Comparison of ENCODE assay signal across 34 cellular contexts in the genomic region with DNA sequence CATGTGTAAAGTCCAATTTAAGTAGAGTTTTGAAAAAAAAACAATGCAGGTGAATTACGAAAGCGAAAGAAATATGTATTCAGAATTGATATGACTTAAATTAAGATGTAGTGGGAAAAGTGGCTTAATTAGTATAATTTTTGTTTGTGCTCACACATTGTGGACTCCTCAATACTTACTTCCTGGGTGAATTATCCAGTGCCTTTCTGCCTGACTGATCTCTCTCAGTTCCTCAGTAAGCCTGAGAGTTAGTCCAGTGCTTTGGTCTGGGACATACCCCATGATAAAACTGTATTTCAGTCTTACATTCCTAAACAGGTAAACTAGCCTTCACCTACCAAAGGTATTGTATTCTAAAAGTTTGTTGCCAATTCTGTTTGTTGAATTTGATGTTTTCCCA. TPM values are rescaled to one million over a fixed set of nuclear protein-coding genes. Genes with fewer than 3 reads are reported as not detected.
DNase-seq lines count a peak whose midpoint lies in the region; ATAC-seq, FAIRE-seq and TF ChIP-seq lines count a peak whose summit lies in the region.
"Had no signal": no experiment of that assay in that cellular context is flagged by ENCODE, and none has a peak within 500 bp of the region (broad histone marks: within the 10 kb centered on the region; RNA-seq: fewer than 3 reads in every experiment).

No MANE protein-coding gene starts in this region.

- H3K4me1 Mint-ChIP-seq in activated CD4-positive, alpha-beta T cell treated with anti-CD3 and anti-CD28 coated beads, Interleukin-2, amount 10 ng/mL, durations not matched to agents 7 days and 5 days: peaks cover 44% of the 10 kb centered on the region
- peaks cover 46% of the 10 kb centered on the region for H3K4me1 Mint-ChIP-seq in activated naive CD8-positive, alpha-beta T cell treated with anti-CD3 and anti-CD28 coated beads, Interleukin-2, amount 50 U/mL, for 24 hours
- H3K4me1 Mint-ChIP-seq in nephron progenitor cell: no peaks in the 10 kb centered on the region
- H3K4me1 Mint-ChIP-seq: GM23338 had no signal

- H3K9me3 Mint-ChIP-seq in activated CD4-positive, alpha-beta T cell treated with anti-CD3 and anti-CD28 coated beads, Interleukin-2, amount 10 ng/mL, durations not matched to agents 7 days and 5 days: peaks cover 7% of the 10 kb centered on the region
- no peaks in the 10 kb centered on the region for H3K9me3 Mint-ChIP-seq in activated naive CD8-positive, alpha-beta T cell treated with anti-CD3 and anti-CD28 coated beads, Interleukin-2, amount 50 U/mL, for 24 hours
- peaks cover 56% of the 10 kb centered on the region for H3K9me3 Mint-ChIP-seq in nephron progenitor cell
- H3K9me3 Mint-ChIP-seq: GM23338 had no signal

- TF ChIP-seq RAD21 in A549 (conservative IDR thresholded peaks at IDR 0.05 in 1 of 2, IDR thresholded peaks at IDR 0.05 in 1 of 2): no peak

- H3K27ac ChIP-seq in A549: no peak overlapping the region
- no peak overlapping the region for H3K27ac ChIP-seq in testis
- H3K27ac ChIP-seq: coronary artery, epithelial cell of prostate, hepatocyte, lower lobe of right lung, PC-9 had no signal

- H3K4me3 ChIP-seq in A549 (no peak overlapping the region), testis (no peak overlapping the region)
- H3K4me3 ChIP-seq: coronary artery, GM23338, hepatocyte, lower lobe of right lung, PC-9 had no signal

- no peak overlapping the region for H3K4me3 Mint-ChIP-seq in activated CD4-positive, alpha-beta T cell treated with anti-CD3 and anti-CD28 coated beads, Interleukin-2, amount 10 ng/mL, durations not matched to agents 7 days and 5 days
- H3K4me3 Mint-ChIP-seq in activated naive CD8-positive, alpha-beta T cell treated with anti-CD3 and anti-CD28 coated beads, Interleukin-2, amount 50 U/mL, for 24 hours: peak overlapping the region; percentile 75
- H3K4me3 Mint-ChIP-seq in nephron progenitor cell: no peak overlapping the region
- H3K4me3 Mint-ChIP-seq: GM23338; stimulated activated naive B cell treated with anti-CD40 and anti-IgM and Interleukin-4, amounts not matched to agents 10 μg/mL and 1 μg/mL and 100 μg/mL, for 72 hours had no signal

- no peak for ATAC-seq in A549
- ATAC-seq in HG02610 (IDR thresholded peaks at IDR 0.05; ENCODE audit: unreplicated experiment): peak; percentile 43
- peak; percentile 51 for ATAC-seq in activated naive CD8-positive, alpha-beta T cell treated with anti-CD3 and anti-CD28 coated beads, Interleukin-2, amount 50 U/mL, for 24 hours
- ATAC-seq: GM23338; lower lobe of right lung; naive thymus-derived CD8-positive, alpha-beta T cell had no signal

- intact Hi-C loops in testis (cut with DNase I; ENCODE audit: low total_unique reads): no loop called here

- peaks cover 28% of the 10 kb centered on the region for H3K36me3 Mint-ChIP-seq in activated CD4-positive, alpha-beta T cell treated with anti-CD3 and anti-CD28 coated beads, Interleukin-2, amount 10 ng/mL, durations not matched to agents 7 days and 5 days (ENCODE audit: low read depth)
- H3K36me3 Mint-ChIP-seq in activated naive CD8-positive, alpha-beta T cell treated with anti-CD3 and anti-CD28 coated beads, Interleukin-2, amount 50 U/mL, for 24 hours (ENCODE audit: low read depth): peaks cover 3% of the 10 kb centered on the region
- peaks cover 7% of the 10 kb centered on the region for H3K36me3 Mint-ChIP-seq in nephron progenitor cell (ENCODE audit: low read depth)

- CTCF ChIA-PET in activated CD4-positive, alpha-beta T cell treated with anti-CD3 and anti-CD28 coated beads, Interleukin-2, amount 10 ng/mL, durations not matched to agents 7 days and 5 days (lab: Charles Lee): no interaction called here
- CTCF ChIA-PET in A549 (lab: Yijun Ruan, JAX): no interaction called here

- no peaks in the 10 kb centered on the region for H3K27me3 Mint-ChIP-seq in activated CD4-positive, alpha-beta T cell treated with anti-CD3 and anti-CD28 coated beads, Interleukin-2, amount 10 ng/mL, durations not matched to agents 7 days and 5 days
- no peaks in the 10 kb centered on the region for H3K27me3 Mint-ChIP-seq in activated naive CD8-positive, alpha-beta T cell treated with anti-CD3 and anti-CD28 coated beads, Interleukin-2, amount 50 U/mL, for 24 hours
- H3K27me3 Mint-ChIP-seq in nephron progenitor cell (ENCODE audit: low read depth, poor library complexity): no peaks in the 10 kb centered on the region
- H3K27me3 Mint-ChIP-seq: CD4-positive, CD25-positive, alpha-beta regulatory T cell; naive thymus-derived CD8-positive, alpha-beta T cell; stimulated activated naive B cell treated with anti-CD40 and anti-IgM and Interleukin-4, amounts not matched to agents 10 μg/mL and 1 μg/mL and 100 μg/mL, for 72 hours had no signal

- POLR2A ChIA-PET in activated CD4-positive, alpha-beta T cell treated with anti-CD3 and anti-CD28 coated beads, Interleukin-2, amount 10 ng/mL, durations not matched to agents 7 days and 5 days (lab: Charles Lee): no interaction called here
- POLR2A ChIA-PET in A549 (lab: Yijun Ruan, JAX): no interaction called here

- H3K27me3 ChIP-seq in testis: no peaks in the 10 kb centered on the region
- H3K27me3 ChIP-seq: hepatocyte had no signal

- TF ChIP-seq CTCF in A549 (IDR thresholded peaks at IDR 0.05) (no peak), testis (IDR thresholded peaks at IDR 0.05) (no peak), nephron progenitor cell (IDR thresholded peaks at IDR 0.05) (no peak)

- no peak for DNase-seq in activated CD4-positive, alpha-beta T cell treated with anti-CD3 and anti-CD28 coated beads, Interleukin-2, amount 10 ng/mL, durations not matched to agents 7 days and 5 days
- no peak for DNase-seq in activated CD4-positive, alpha-beta T cell treated with anti-CD3 and anti-CD28 coated beads, Interleukin-2, amount 50 U/mL, for 48 hours
- DNase-seq in A549 (ENCODE audit: low read depth in 1 of 2, low spot score in 1 of 2) (no peak), testis (no peak), nephron progenitor cell (no peak)
- no peak for DNase-seq in activated naive CD8-positive, alpha-beta T cell treated with anti-CD3 and anti-CD28 coated beads, Interleukin-2, amount 50 U/mL, for 24 hours
- DNase-seq in stimulated activated CD4-positive, alpha-beta T cell treated with anti-CD3 and anti-CD28 coated beads, Interleukin-15, amount 100 ng/mL, for 24 hours: no peak
- DNase-seq: activated CD4-positive, alpha-beta T cell treated with anti-CD3 and anti-CD28 coated beads for 48 hours; AML-193; caudate nucleus; CD4-positive, CD25-positive, alpha-beta regulatory T cell; DND-41; effector memory CD4-positive, alpha-beta T cell; GF-D8; lower lobe of right lung; midbrain; naive thymus-derived CD8-positive, alpha-beta T cell; NCI-H146; NCI-H226; NCI-H69; PC-9; SK-N-SH; stimulated activated naive B cell treated with anti-CD40 and anti-IgM and Interleukin-4, amounts not matched to agents 10 μg/mL and 1 μg/mL and 100 μg/mL, for 72 hours had no signal

- H3K9me3 ChIP-seq in A549 (0 out of 3 replicates have a peak, but pooled peaks cover 5% of the 10 kb centered on the region), testis (no peaks in the 10 kb centered on the region)
- H3K9me3 ChIP-seq: lower lobe of right lung, SK-N-SH had no signal

- H3K36me3 ChIP-seq in testis (ENCODE audit: low read depth, missing control alignments): no peaks in the 10 kb centered on the region
- H3K36me3 ChIP-seq: lower lobe of right lung had no signal

- TF ChIP-seq POLR2A in A549 (IDR thresholded peaks at IDR 0.05; ENCODE audit: low read length): no peak
- no peak for TF ChIP-seq POLR2A in testis (IDR thresholded peaks at IDR 0.05)

- H3K4me2 ChIP-seq in A549: no peak overlapping the region
- H3K4me2 ChIP-seq: GM23338, hepatocyte, PC-9, SK-N-SH had no signal

- 94% methylated on average over 2 of the region's 2 CpGs for WGBS in A549 (ENCODE audit: missing lambda C conversion rate)
- WGBS in testis, 2 donors: 98 to 100% methylated on average over 2 of the region's 2 CpGs

- peak overlapping the region; percentile 76 for H3K27ac Mint-ChIP-seq in activated CD4-positive, alpha-beta T cell treated with anti-CD3 and anti-CD28 coated beads, Interleukin-2, amount 10 ng/mL, durations not matched to agents 7 days and 5 days
- peak overlapping the region; percentile 93 for H3K27ac Mint-ChIP-seq in activated naive CD8-positive, alpha-beta T cell treated with anti-CD3 and anti-CD28 coated beads, Interleukin-2, amount 50 U/mL, for 24 hours
- no peak overlapping the region for H3K27ac Mint-ChIP-seq in nephron progenitor cell
- H3K27ac Mint-ChIP-seq: GM23338; stimulated activated naive B cell treated with anti-CD40 and anti-IgM and Interleukin-4, amounts not matched to agents 10 μg/mL and 1 μg/mL and 100 μg/mL, for 72 hours had no signal

- H3K4me1 ChIP-seq in A549 (peaks cover 10% of the 10 kb centered on the region; the same call in 1 of the 3 replicates), testis (no peaks in the 10 kb centered on the region)
- H3K4me1 ChIP-seq: lower lobe of right lung had no signal

- no peak for TF ChIP-seq EP300 in A549 (IDR thresholded peaks at IDR 0.05)

- peak; percentile 49 for FAIRE-seq in A549 (lab: Jason Lieb, UNC)
- FAIRE-seq: D721Med had no signal

TF ChIP-seq in A549, 52 proteins besides CTCF, POLR2A, EP300 and RAD21 (continues in another document):
- no peak for TF ChIP-seq BHLHE40 (IDR thresholded peaks at IDR 0.05; ENCODE audit: low read depth, low read length)

RNA-seq across cellular contexts. Expression of a gene that starts 8.4 kb away (rescaled TPM):
- not detected for total RNA-seq in activated CD4-positive, alpha-beta T cell treated with anti-CD3 and anti-CD28 coated beads, Interleukin-2, amount 10 ng/mL, durations not matched to agents 7 days and 5 days
- polyA plus RNA-seq in A549 (2011; rRNA removed) (0.22 TPM in 1 of 2 replicates, not detected in the other), A549 (2017; fragmentation: RNase III; extraction: RNeasy Plus Mini Kit Qiagen cat#74134 plus additional on column Dnase treatment) (0.17 TPM in 1 of 3 replicates, not detected in the others), testis (ENCODE audit: insufficient read depth, low read depth, low replicate concordance) (not detected)
- not detected in 2 replicates for polyA plus RNA-seq in A549 (2012; cell fraction: cytosol; rRNA removed)
- polyA plus RNA-seq in A549 (2012; cell fraction: nucleus; rRNA removed): not detected in 2 replicates
- polyA minus RNA-seq in A549 (2011; rRNA and poly(A)+ RNA removed): not detected in 2 replicates
- under 1 TPM in 1 of 2 donors, not detected in 1; 0.87 TPM for total RNA-seq in testis
- total RNA-seq: A673; CD4-positive, CD25-positive, alpha-beta regulatory T cell; hepatocyte; HT-29; lower lobe of right lung; naive thymus-derived CD8-positive, alpha-beta T cell; osteoblast; PC-9; temporal lobe; ureter had no signal
- polyA plus RNA-seq: CD4-positive, CD25-positive, alpha-beta regulatory T cell; GM23338; hepatocyte; naive thymus-derived CD8-positive, alpha-beta T cell; SK-N-SH had no signal

RNA-seq across cellular contexts. Expression of a gene that starts 50.6 kb away (rescaled TPM):
- 10 to 100 TPM; 11.9 to 13.3 TPM for total RNA-seq in activated CD4-positive, alpha-beta T cell treated with anti-CD3 and anti-CD28 coated beads, Interleukin-2, amount 10 ng/mL, durations not matched to agents 7 days and 5 days
- 12.2 and 13.0 TPM in 2 replicates for polyA plus RNA-seq in A549 (2011; rRNA removed)
- 1.1 and 1.4 TPM in 2 replicates for polyA plus RNA-seq in A549 (2012; cell fraction: cytosol; rRNA removed)
- 1.1 and 1.6 TPM in 2 replicates for polyA plus RNA-seq in A549 (2012; cell fraction: nucleus; rRNA removed)
- polyA plus RNA-seq in A549 (2017; fragmentation: RNase III; extraction: RNeasy Plus Mini Kit Qiagen cat#74134 plus additional on column Dnase treatment): 6.0 to 6.8 TPM (median 6.5 TPM) in 3 replicates
- polyA minus RNA-seq in A549 (2011; rRNA and poly(A)+ RNA removed): 15.8 and 18.4 TPM in 2 replicates
- total RNA-seq in testis: 1 to 10 TPM; 8.1 to 8.9 TPM
- 2.9 TPM for polyA plus RNA-seq in testis (ENCODE audit: insufficient read depth, low read depth, low replicate concordance)

Comparison
In these comparisons a context has a peak if more than half of its experiments do, and no peak if none do; other contexts are left out.
1. ATAC-seq: peak in HG02610 (single experiment) and activated naive CD8-positive, alpha-beta T cell treated with anti-CD3 and anti-CD28 coated beads, Interleukin-2, amount 50 U/mL, for 24 hours (single experiment); none in A549 (0 of 2).